8 cellular contexts compared by ENCODE assay signal in genomic region chr22:17158568-17159503, GRCh38.
DNase-seq lines count a peak whose midpoint lies in the region; ATAC-seq lines count a peak whose summit lies in the region.

Gene HDHD5, minus strand, starts transcription at chr22:17159277. Its CDS starts 26 bp downstream, at chr22:17159251.

- no peaks in the 10 kb centered on the region for H3K9me3 Mint-ChIP-seq in memory B cell

- no peaks in the 10 kb centered on the region for H3K27me3 ChIP-seq in effector memory CD4-positive, alpha-beta T cell (replicated peaks; ENCODE audit: control insufficient read depth, insufficient read depth, low read length, poor library complexity, severe bottlenecking)

- peaks cover 2% of the 10 kb centered on the region for H3K36me3 Mint-ChIP-seq in memory B cell

- H3K4me3 Mint-ChIP-seq in memory B cell, result peak within 1 kb of the TSS; percentile 88

- peaks cover 20% of the 10 kb centered on the region for H3K4me1 ChIP-seq in effector memory CD4-positive, alpha-beta T cell (ENCODE audit: control insufficient read depth, insufficient read depth, low read length, poor library complexity, severe bottlenecking)

- H3K36me3 ChIP-seq in effector memory CD4-positive, alpha-beta T cell (ENCODE audit: control insufficient read depth, insufficient read depth, low read length), result no peaks in the 10 kb centered on the region

- H3K27ac Mint-ChIP-seq in memory B cell, result no peak within 1 kb of the TSS

- H3K27me3 Mint-ChIP-seq in memory B cell, result no peaks in the 10 kb centered on the region

- ATAC-seq in GM19463 (IDR thresholded peaks at IDR 0.05; ENCODE audit: unreplicated experiment), result peak; percentile 78
- ATAC-seq in memory B cell (ENCODE audit: low read depth), result peak; percentile 90

- H3K4me1 Mint-ChIP-seq in memory B cell, result peaks cover 14% of the 10 kb centered on the region

- H3K9me3 ChIP-seq in effector memory CD4-positive, alpha-beta T cell (ENCODE audit: control insufficient read depth, low read length), result no peaks in the 10 kb centered on the region

- peak within 1 kb of the TSS; percentile 65 for H3K4me3 ChIP-seq in effector memory CD4-positive, alpha-beta T cell (ENCODE audit: insufficient read depth, low read depth, low read length, poor library complexity, severe bottlenecking)

- peak within 1 kb of the TSS; percentile 67 for H3K27ac ChIP-seq in effector memory CD4-positive, alpha-beta T cell (ENCODE audit: insufficient read depth, low read length, poor library complexity, severe bottlenecking)

- peak; percentile 93 for DNase-seq in CD1c-positive myeloid dendritic cell (ENCODE audit: extremely low spot score)
- DNase-seq in HS-27A (ENCODE audit: low read depth), result peak; percentile 54
- peak; percentile 36 for DNase-seq in NK-92 (lab: John Stamatoyannopoulos, UW; ENCODE audit: unreplicated experiment)
- DNase-seq in activated CD8-positive, alpha-beta memory T cell treated with anti-CD3 and anti-CD28 coated beads for 4 hours (ENCODE audit: low read depth in 2 of 2), result peak; percentile 81 to 86
- DNase-seq in effector memory CD4-positive, alpha-beta T cell, result peak; percentile 78 to 86 (median 80)
- DNase-seq in memory B cell (ENCODE audit: low spot score in 2 of 2), result peak; percentile 72 to 89
- peak; percentile 78 to 88 (median 82) for DNase-seq in stimulated activated CD4-positive, alpha-beta T cell treated with anti-CD3 and anti-CD28 coated beads, TNF-alpha, amount 100 ng/mL, for 48 hours (ENCODE audit: low read depth in 3 of 3)

Comparison
In these comparisons a context has a peak if more than half of its experiments do, and no peak if none do; other contexts are left out.
1. Peak in every context shown above with its lines: DNase-seq, ATAC-seq, H3K4me3 ChIP-seq and H3K27ac ChIP-seq.
2. DNase-seq: peak in every context shown above with its lines; median percentile 93 in CD1c-positive myeloid dendritic cell; 84 in activated CD8-positive, alpha-beta memory T cell treated with anti-CD3 and anti-CD28 coated beads for 4 hours; 82 in stimulated activated CD4-positive, alpha-beta T cell treated with anti-CD3 and anti-CD28 coated beads, TNF-alpha, amount 100 ng/mL, for 48 hours; 80 in memory B cell; 80 in effector memory CD4-positive, alpha-beta T cell; 54 in HS-27A; 36 in NK-92.